Comparison of ENCODE assay signal across 15 cellular contexts in the genomic region with DNA sequence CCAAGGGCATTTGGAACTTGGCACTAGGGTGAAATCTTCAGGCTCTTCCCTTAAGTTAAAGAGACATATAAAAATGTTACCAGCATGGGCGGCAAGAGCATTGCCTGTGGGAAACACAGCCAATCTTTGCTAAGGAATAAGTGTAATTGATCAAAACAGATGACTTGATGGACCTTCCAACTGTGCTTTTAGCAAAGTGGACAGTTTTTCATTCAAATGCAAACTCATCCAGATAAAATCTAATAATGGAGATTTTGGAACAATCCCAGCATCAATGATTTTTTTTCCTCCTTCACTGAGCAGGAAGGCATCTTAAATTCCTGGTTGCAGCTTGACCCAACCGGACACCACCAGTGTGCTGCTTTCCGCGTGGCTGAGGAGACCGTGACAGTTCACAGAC. TPM values are rescaled to one million over a fixed set of nuclear protein-coding genes. Genes with fewer than 3 reads are reported as not detected.
DNase-seq lines count a peak whose midpoint lies in the region; ATAC-seq and TF ChIP-seq lines count a peak whose summit lies in the region.
"Had no signal": no experiment of that assay in that cellular context is flagged by ENCODE, and none has a peak within 500 bp of the region (broad histone marks: within the 10 kb centered on the region; RNA-seq: fewer than 3 reads in every experiment).

No MANE protein-coding gene starts in this region.

- H3K4me1 Mint-ChIP-seq in Calu3 (ENCODE audit: low read depth, unreplicated experiment): peaks cover 24% of the 10 kb centered on the region
- peaks cover 19 to 33% (median 27%) of the 10 kb centered on the region in 3 donors for H3K4me1 Mint-ChIP-seq in IgD-negative memory B cell

- H3K4me3 ChIP-seq in dorsolateral prefrontal cortex (peak overlapping the region in 39 of 59 donors; percentile 16 to 63 (median 52)), rectal smooth muscle tissue (ENCODE audit: low read length) (peak overlapping the region; percentile 52), SJCRH30 (no peak overlapping the region), testis (peak overlapping the region in 1 of 2 donors; percentile 63)

- BruUV-seq in Calu3 (replicated peaks; lab: Mats Ljungman, UMichigan): no TSS peak

- H3K27ac ChIP-seq in dorsolateral prefrontal cortex (no peak overlapping the region), rectal smooth muscle tissue (ENCODE audit: low read depth, low read length) (no peak overlapping the region), SJCRH30 (no peak overlapping the region), testis (no peak overlapping the region)

- TF ChIP-seq POLR2A in testis (IDR thresholded peaks at IDR 0.05): no peak

- DNase-seq in Calu3 (no peak), dorsolateral prefrontal cortex (no peak), SJCRH30 (no peak), testis (no peak)
- DNase-seq: amniotic stem cell, NCI-H1105, NCI-H510A, stomach had no signal

- WGBS in testis, 2 donors: 50 to 63% methylated on average over 5 of the region's 5 CpGs

- H3K4me3 Mint-ChIP-seq in Calu3 (ENCODE audit: low read depth, unreplicated experiment) (peak overlapping the region; percentile 83), IgD-negative memory B cell (peak overlapping the region; percentile 60 to 97 (median 90))

- H3K27me3 Mint-ChIP-seq in Calu3 (ENCODE audit: unreplicated experiment) (peaks cover 49% of the 10 kb centered on the region), IgD-negative memory B cell (peaks cover 3% of the 10 kb centered on the region)

- intact Hi-C loops in Calu3 (cut with micrococcal nuclease; ENCODE audit: unreplicated experiment): no loop called here
- intact Hi-C loops in dorsolateral prefrontal cortex (cut with DNase I): no loop called here
- intact Hi-C loops in testis (cut with DNase I; ENCODE audit: low total_unique reads): no loop called here

- ATAC-seq in GM21528 (IDR thresholded peaks at IDR 0.05; ENCODE audit: low FRiP score, unreplicated experiment): no peak

- TF ChIP-seq CTCF in Calu3 (IDR thresholded peaks at IDR 0.05; ENCODE audit: unreplicated experiment): no peak
- no peak for TF ChIP-seq CTCF in dorsolateral prefrontal cortex (IDR thresholded peaks at IDR 0.05 in 54 of 56, conservative IDR thresholded peaks at IDR 0.05 in 2 of 56; ENCODE audit: low read depth in 1 of 56, partially characterized antibody in 56 of 56)
- no peak for TF ChIP-seq CTCF in testis (IDR thresholded peaks at IDR 0.05)

- H3K36me3 ChIP-seq in rectal smooth muscle tissue (ENCODE audit: control insufficient read depth, insufficient read depth, low read length) (no peaks in the 10 kb centered on the region), SJCRH30 (no peaks in the 10 kb centered on the region), testis (ENCODE audit: low read depth, missing control alignments) (no peaks in the 10 kb centered on the region)
- H3K36me3 ChIP-seq: stomach had no signal

- peaks cover 24% of the 10 kb centered on the region for H3K36me3 Mint-ChIP-seq in Calu3 (ENCODE audit: insufficient read depth, unreplicated experiment)
- peaks cover 3% of the 10 kb centered on the region for H3K36me3 Mint-ChIP-seq in IgD-negative memory B cell

- peaks cover 0 to 64% (median 37%) of the 10 kb centered on the region in 45 donors for H3K27me3 ChIP-seq in dorsolateral prefrontal cortex
- peaks cover 2% of the 10 kb centered on the region for H3K27me3 ChIP-seq in rectal smooth muscle tissue (ENCODE audit: control insufficient read depth, insufficient read depth, low read length)
- H3K27me3 ChIP-seq in SJCRH30: no peaks in the 10 kb centered on the region
- H3K27me3 ChIP-seq in testis: no peaks in the 10 kb centered on the region

- no peak overlapping the region for H3K9ac ChIP-seq in rectal smooth muscle tissue (ENCODE audit: low read length)

- H3K27ac Mint-ChIP-seq in Calu3 (ENCODE audit: unreplicated experiment): no peak overlapping the region
- H3K27ac Mint-ChIP-seq in IgD-negative memory B cell: peak overlapping the region in 2 of 3 donors; percentile 50 to 92

- H3K4me1 ChIP-seq in rectal smooth muscle tissue (ENCODE audit: control insufficient read depth, insufficient read depth, low read length) (no peaks in the 10 kb centered on the region), SJCRH30 (no peaks in the 10 kb centered on the region), testis (peaks cover 5% of the 10 kb centered on the region)

- no peaks in the 10 kb centered on the region for H3K9me3 Mint-ChIP-seq in Calu3 (ENCODE audit: low read depth, unreplicated experiment)
- no peaks in the 10 kb centered on the region for H3K9me3 Mint-ChIP-seq in IgD-negative memory B cell

- no peaks in the 10 kb centered on the region for H3K9me3 ChIP-seq in SJCRH30 (replicated peaks)
- H3K9me3 ChIP-seq in testis: no peaks in the 10 kb centered on the region
- H3K9me3 ChIP-seq: mucosa of descending colon, stomach had no signal

- CTCF ChIA-PET in Calu3 (lab: Charles Lee): no interaction called here

RNA-seq across cellular contexts. Expression of a gene that starts 42.9 kb away (rescaled TPM):
- total RNA-seq in Calu3 (2022) (not detected in 2 replicates), dorsolateral prefrontal cortex (1 to 10 TPM in 88 of 120 experiments, under 1 TPM in 28, not detected in 4; 0.52 to 3.5 (median 1.5) TPM), testis (under 1 TPM; 0.56 to 0.79 TPM)
- polyA plus RNA-seq in IgD-negative memory B cell (not detected), testis (ENCODE audit: insufficient read depth, low read depth, low replicate concordance) (not detected)
- total RNA-seq in SJCRH30 (2014; rRNA removed; shearing (Covaris generic)): not detected in 2 replicates
- total RNA-seq: activated CD8-positive, alpha-beta memory T cell treated with anti-CD3 and anti-CD28 coated beads for 36 hours; dermis microvascular lymphatic vessel endothelial cell; mucosa of descending colon; RPMI7951; stomach had no signal
- polyA plus RNA-seq: stomach had no signal

RNA-seq across cellular contexts. Expression of a gene that starts 47.6 kb away (rescaled TPM):
- 76.3 and 92.7 TPM in 2 replicates for total RNA-seq in Calu3 (2022)
- 19.2 TPM for polyA plus RNA-seq in IgD-negative memory B cell
- total RNA-seq in dorsolateral prefrontal cortex: 100 to 1,000 TPM; 259 to 675 (median 435) TPM
- 5.6 and 7.0 TPM in 2 replicates for total RNA-seq in SJCRH30 (2014; rRNA removed; shearing (Covaris generic))
- total RNA-seq in testis: 10 to 100 TPM; 42.1 to 52.7 TPM
- 30.6 TPM for polyA plus RNA-seq in testis (ENCODE audit: insufficient read depth, low read depth, low replicate concordance)

RNA-seq across cellular contexts. Expression of a gene that starts 52.1 kb away (rescaled TPM):
- total RNA-seq in Calu3 (2022) (not detected in 2 replicates), dorsolateral prefrontal cortex (1 to 10 TPM in 20 of 120 experiments, under 1 TPM in 93, not detected in 7; 0.10 to 3.2 (median 0.54) TPM), testis (1 to 10 TPM in 1 of 2 donors, under 1 TPM in 1; 0.99 to 1.3 TPM)
- polyA plus RNA-seq in IgD-negative memory B cell (not detected), testis (ENCODE audit: insufficient read depth, low read depth, low replicate concordance) (1.3 TPM)
- not detected in 2 replicates for total RNA-seq in SJCRH30 (2014; rRNA removed; shearing (Covaris generic))
- total RNA-seq: activated CD8-positive, alpha-beta memory T cell treated with anti-CD3 and anti-CD28 coated beads for 36 hours; dermis microvascular lymphatic vessel endothelial cell; RPMI7951 had no signal
